16 cellular contexts compared by ENCODE assay signal in the genomic region with DNA sequence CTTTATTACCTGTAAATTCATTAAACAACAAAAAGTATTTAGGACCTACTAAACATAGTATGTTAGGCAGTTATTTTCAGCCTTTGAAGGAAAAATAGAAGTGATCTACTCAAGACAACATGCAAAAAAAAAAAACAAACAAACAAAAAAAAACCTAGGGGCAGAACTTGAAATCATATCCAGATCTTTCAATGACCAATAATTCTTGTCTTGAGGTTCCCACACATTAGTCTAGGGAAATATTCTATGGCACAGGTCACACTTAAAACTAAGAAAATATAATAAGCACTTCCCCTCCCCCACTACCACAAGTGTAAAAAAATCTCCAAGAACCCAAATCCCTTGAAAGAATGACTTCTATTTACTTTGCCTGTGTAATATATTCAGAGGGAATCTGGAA. TPM values are rescaled to one million over a fixed set of nuclear protein-coding genes. Genes with fewer than 3 reads are reported as not detected.
DNase-seq lines count a peak whose midpoint lies in the region; ATAC-seq, FAIRE-seq and TF ChIP-seq lines count a peak whose summit lies in the region.
"Had no signal": no experiment of that assay in that cellular context is flagged by ENCODE, and none has a peak within 500 bp of the region (broad histone marks: within the 10 kb centered on the region; RNA-seq: fewer than 3 reads in every experiment).

No MANE protein-coding gene starts in this region.

- H3K27me3 ChIP-seq in OCI-LY1 (ENCODE audit: insufficient read depth, low read length), result no peaks in the 10 kb centered on the region
- H3K27me3 ChIP-seq in endothelial cell of umbilical vein (ENCODE audit: control insufficient read depth in 2 of 2, insufficient read depth in 2 of 2, low read length in 2 of 2), result no peaks in the 10 kb centered on the region
- H3K27me3 ChIP-seq in stomach, result no peaks in the 10 kb centered on the region
- H3K27me3 ChIP-seq in osteoblast (ENCODE audit: insufficient read depth, low read length), result peaks cover 3% of the 10 kb centered on the region

- H3K27ac ChIP-seq in OCI-LY1 (ENCODE audit: low read depth, low read length, poor library complexity, severe bottlenecking) (peak overlapping the region; percentile 22), endothelial cell of umbilical vein (ENCODE audit: insufficient read depth, low read depth, low read length) (no peak overlapping the region), stomach (peak overlapping the region in 3 of 5 donors; percentile 98 to 99 (median 98)), osteoblast (ENCODE audit: low read depth, low read length) (no peak overlapping the region)
- H3K27ac ChIP-seq: RWPE1, VCaP had no signal

- no peaks in the 10 kb centered on the region for H3K9me1 ChIP-seq in endothelial cell of umbilical vein (replicated peaks; ENCODE audit: control insufficient read depth, extremely low read depth, insufficient read depth, low read length)

- H3K4me3 Mint-ChIP-seq in activated T-cell treated with anti-CD3 and anti-CD28 coated beads, Interleukin-2, amount 50 U/mL, for 24 hours, result peak overlapping the region; percentile 44
- H3K4me3 Mint-ChIP-seq: dendritic cell treated with granulocyte-macrophage colony-stimulating factor and Interleukin-4, amounts not matched to agents 40 ng/mL and 50 ng/mL, for 4 days had no signal

- H3K9me3 Mint-ChIP-seq in activated T-cell treated with anti-CD3 and anti-CD28 coated beads, Interleukin-2, amount 50 U/mL, for 24 hours, result no peaks in the 10 kb centered on the region
- H3K9me3 Mint-ChIP-seq: activated naive CD4-positive, alpha-beta T cell treated with anti-CD3 and anti-CD28 coated beads, Interleukin-2, amount 10 ng/mL, durations not matched to agents 7 days and 5 days; dendritic cell treated with granulocyte-macrophage colony-stimulating factor and Interleukin-4, amounts not matched to agents 40 ng/mL and 50 ng/mL, for 4 days had no signal

- H3K36me3 Mint-ChIP-seq in activated T-cell treated with anti-CD3 and anti-CD28 coated beads, Interleukin-2, amount 50 U/mL, for 24 hours (ENCODE audit: low read depth), result peaks cover 64% of the 10 kb centered on the region

- H4K20me1 ChIP-seq in OCI-LY1 (ENCODE audit: insufficient read depth, low read length), result no peaks in the 10 kb centered on the region
- H4K20me1 ChIP-seq in endothelial cell of umbilical vein (replicated peaks; ENCODE audit: control insufficient read depth, extremely low read depth, insufficient read depth, low read length), result peaks cover 5% of the 10 kb centered on the region
- no peaks in the 10 kb centered on the region for H4K20me1 ChIP-seq in osteoblast (ENCODE audit: insufficient read depth, low read length)

- TF ChIP-seq POLR2A in endothelial cell of umbilical vein (IDR thresholded peaks at IDR 0.05; ENCODE audit: low read depth, low read length) (no peak), stomach (IDR thresholded peaks at IDR 0.05) (no peak)

- H2AFZ ChIP-seq in OCI-LY1 (ENCODE audit: low read length) (no peak overlapping the region), endothelial cell of umbilical vein (ENCODE audit: low read depth, low read length) (no peak overlapping the region), osteoblast (ENCODE audit: low read length) (no peak overlapping the region)

- no peak for TF ChIP-seq EP300 in stomach (IDR thresholded peaks at IDR 0.05)

- H3K9me3 ChIP-seq in OCI-LY1 (ENCODE audit: low read length) (no peaks in the 10 kb centered on the region), endothelial cell of umbilical vein (replicated peaks; ENCODE audit: control insufficient read depth, insufficient read depth, low read length) (no peaks in the 10 kb centered on the region), stomach (no peaks in the 10 kb centered on the region), osteoblast (ENCODE audit: low read depth, low read length) (no peaks in the 10 kb centered on the region)

- H3K4me1 ChIP-seq in OCI-LY1 (ENCODE audit: insufficient read depth, low read length, severe bottlenecking) (peaks cover 82% of the 10 kb centered on the region), endothelial cell of umbilical vein (ENCODE audit: control insufficient read depth, extremely low read depth, insufficient read depth, low read length) (peaks cover 29% of the 10 kb centered on the region), stomach (peaks cover 0 to 67% (median 40%) of the 10 kb centered on the region in 4 donors), osteoblast (ENCODE audit: insufficient read depth, low read length) (peaks cover 9% of the 10 kb centered on the region)

- H3K27me3 Mint-ChIP-seq in activated T-cell treated with anti-CD3 and anti-CD28 coated beads, Interleukin-2, amount 50 U/mL, for 24 hours, result no peaks in the 10 kb centered on the region
- H3K27me3 Mint-ChIP-seq: activated naive CD4-positive, alpha-beta T cell treated with anti-CD3 and anti-CD28 coated beads, Interleukin-2, amount 10 ng/mL, durations not matched to agents 7 days and 5 days; dendritic cell treated with granulocyte-macrophage colony-stimulating factor and Interleukin-4, amounts not matched to agents 40 ng/mL and 50 ng/mL, for 4 days had no signal

- H3K4me2 ChIP-seq in OCI-LY1 (ENCODE audit: low read length), result peak overlapping the region; percentile 90
- H3K4me2 ChIP-seq in endothelial cell of umbilical vein (ENCODE audit: insufficient read depth, low read length), result peak overlapping the region; percentile 84
- no peak overlapping the region for H3K4me2 ChIP-seq in osteoblast (ENCODE audit: insufficient read depth, low read length)

- H3K27ac Mint-ChIP-seq in activated T-cell treated with anti-CD3 and anti-CD28 coated beads, Interleukin-2, amount 50 U/mL, for 24 hours, result peak overlapping the region; percentile 86
- H3K27ac Mint-ChIP-seq: dendritic cell treated with granulocyte-macrophage colony-stimulating factor and Interleukin-4, amounts not matched to agents 40 ng/mL and 50 ng/mL, for 4 days had no signal

- TF ChIP-seq CTCF in OCI-LY1 (IDR thresholded peaks at IDR 0.05; ENCODE audit: low read length), result no peak
- TF ChIP-seq CTCF in endothelial cell of umbilical vein (IDR thresholded peaks at IDR 0.05; ENCODE audit: extremely low read depth in 1 of 2, insufficient read depth in 1 of 2, low read depth in 1 of 2, low read length in 2 of 2), result no peak
- TF ChIP-seq CTCF in stomach (IDR thresholded peaks at IDR 0.05), result no peak
- no peak for TF ChIP-seq CTCF in osteoblast (IDR thresholded peaks at IDR 0.05; ENCODE audit: extremely low read depth, low read depth, low read length)
- no peak for TF ChIP-seq CTCF in foreskin fibroblast (IDR thresholded peaks at IDR 0.05; ENCODE audit: low read depth, low read length)

- H3K4me3 ChIP-seq in OCI-LY1 (ENCODE audit: low read depth, low read length, poor library complexity, severe bottlenecking), result peak overlapping the region; percentile 91
- no peak overlapping the region for H3K4me3 ChIP-seq in endothelial cell of umbilical vein (replicated peaks in 1 of 3; ENCODE audit: insufficient read depth in 1 of 3, low read depth in 1 of 3, low read length in 3 of 3)
- peak overlapping the region in 1 of 4 donors; percentile 75 for H3K4me3 ChIP-seq in stomach
- no peak overlapping the region for H3K4me3 ChIP-seq in osteoblast (ENCODE audit: insufficient read depth, low read length)
- no peak overlapping the region for H3K4me3 ChIP-seq in foreskin fibroblast (ENCODE audit: low read depth in 1 of 2, low read length in 2 of 2)

- CTCF ChIA-PET in endothelial cell of umbilical vein (lab: Charles Lee), result interaction anchor here (0.8 to 4.3 kb wide), 5 partner anchors 35 to 188 kb away, joined by 3 to 36 read pairs (median 17); no protein-coding TSS in a partner anchor

- dilution Hi-C loops in endothelial cell of umbilical vein (cut with MboI; ENCODE audit: extremely low pct_ligation_motif_present, low sequenced_read_pairs), result no loop called here

- H3K36me3 ChIP-seq in OCI-LY1 (ENCODE audit: insufficient read depth, low read length) (peaks cover 43% of the 10 kb centered on the region), endothelial cell of umbilical vein (ENCODE audit: control insufficient read depth in 2 of 2, extremely low read depth in 1 of 2, insufficient read depth in 2 of 2, low read length in 2 of 2) (no peaks in the 10 kb centered on the region), stomach (no peaks in the 10 kb centered on the region), osteoblast (ENCODE audit: insufficient read depth, low read length) (no peaks in the 10 kb centered on the region)

- H3K79me2 ChIP-seq in OCI-LY1 (ENCODE audit: insufficient read depth, low read length) (peaks cover 80% of the 10 kb centered on the region), endothelial cell of umbilical vein (ENCODE audit: control insufficient read depth, insufficient read depth, low read length) (peaks cover 84% of the 10 kb centered on the region), osteoblast (ENCODE audit: insufficient read depth, low read length) (peaks cover 21% of the 10 kb centered on the region)

- BruUV-seq in endothelial cell of umbilical vein (replicated peaks; lab: Mats Ljungman, UMichigan), result no TSS peak

- no peaks in the 10 kb centered on the region for H3K9me2 ChIP-seq in OCI-LY1 (ENCODE audit: low read depth, low read length)

- POLR2A ChIA-PET in endothelial cell of umbilical vein (lab: Charles Lee), result no interaction called here

- no peak for ATAC-seq in GM18873 (IDR thresholded peaks at IDR 0.05; ENCODE audit: low FRiP score, unreplicated experiment)
- ATAC-seq: left lobe of liver had no signal

- FAIRE-seq in endothelial cell of umbilical vein (lab: Jason Lieb, UNC), result no peak

- intact Hi-C loops in endothelial cell of umbilical vein (cut with micrococcal nuclease) (loop anchor here (5.0 to 10.0 kb wide), 3 partner anchors 262 to 504 kb away; a partner anchor contains a TSS), stomach (cut with DNase I; ENCODE audit: low total_unique reads) (no loop called here)

- no peak for DNase-seq in activated T-cell treated with anti-CD3 and anti-CD28 coated beads, Interleukin-2, amount 50 U/mL, for 24 hours
- no peak for DNase-seq in activated T-cell treated with anti-CD3 and anti-CD28 coated beads, Interleukin-2, amount 50 U/mL, for 48 hours
- DNase-seq in endothelial cell of umbilical vein (ENCODE audit: low read depth, low spot score), result peak; percentile 30
- DNase-seq in stomach, result no peak
- DNase-seq in osteoblast (ENCODE audit: insufficient read length, low spot score, missing footprints), result no peak
- no peak for DNase-seq in foreskin fibroblast
- DNase-seq: activated naive CD4-positive, alpha-beta T cell treated with anti-CD3 and anti-CD28 coated beads, Interleukin-2, amount 10 ng/mL, durations not matched to agents 7 days and 5 days; NCI-H510A; stimulated activated CD4-positive, alpha-beta T cell treated with anti-CD3 and anti-CD28 coated beads, Interleukin-4, amount 100 ng/mL, for 1 hour; substantia nigra had no signal

- peaks cover 59% of the 10 kb centered on the region for H3K4me1 Mint-ChIP-seq in activated T-cell treated with anti-CD3 and anti-CD28 coated beads, Interleukin-2, amount 50 U/mL, for 24 hours (ENCODE audit: low read depth)

- peak overlapping the region; percentile 15; the same call in 1 of the 2 replicates for H3K9ac ChIP-seq in OCI-LY1 (ENCODE audit: low read length)
- H3K9ac ChIP-seq in endothelial cell of umbilical vein (replicated peaks; ENCODE audit: extremely low read depth, insufficient read depth, low read length), result no peak overlapping the region

- H3F3A ChIP-seq in OCI-LY1 (ENCODE audit: insufficient read depth, low read length), result no peaks in the 10 kb centered on the region

RNA-seq across cellular contexts. Expression of a gene that starts 3.6 kb away (rescaled TPM):
- total RNA-seq in endothelial cell of umbilical vein, result 30.9 and 39.9 TPM in 2 replicates
- 12.2 and 14.2 TPM in 2 replicates for polyA plus RNA-seq in endothelial cell of umbilical vein
- polyA plus RNA-seq in endothelial cell of umbilical vein (2011; cell fraction: cytosol; rRNA removed), result 13.3 and 15.0 TPM in 2 replicates
- polyA plus RNA-seq in endothelial cell of umbilical vein (2011; cell fraction: nucleus; rRNA removed), result 35.1 and 43.2 TPM in 2 replicates
- 22.8 and 22.9 TPM in 2 replicates for polyA plus RNA-seq in endothelial cell of umbilical vein (2012)
- 26.4 and 27.0 TPM in 2 replicates for polyA minus RNA-seq in endothelial cell of umbilical vein
- 4.1 TPM for polyA minus RNA-seq in endothelial cell of umbilical vein (2011; cell fraction: cytosol; rRNA and poly(A)+ RNA removed)
- 30.7 and 37.7 TPM in 2 replicates for polyA minus RNA-seq in endothelial cell of umbilical vein (2011; cell fraction: nucleus; rRNA and poly(A)+ RNA removed)
- total RNA-seq in stomach, result 100 to 1,000 TPM in 1 of 5 donors, 10 to 100 TPM in 3, 1 to 10 TPM in 1; 7.6 to 165 (median 60.8) TPM
- 10 to 100 TPM in 2 of 3 donors, 1 to 10 TPM in 1; 6.9 to 17.4 (median 11.8) TPM for polyA plus RNA-seq in stomach
- total RNA-seq in osteoblast, result 5.1 and 5.6 TPM in 2 replicates

Comparison
In these comparisons a context has a peak if more than half of its experiments do, and no peak if none do; other contexts are left out.
1. H3K27ac ChIP-seq: peak in OCI-LY1 (single experiment) and stomach (3 of 5); none in endothelial cell of umbilical vein (single experiment) and osteoblast (single experiment).